12 cellular contexts compared by ENCODE assay signal in genomic region chr1:207282496-207283380, GRCh38. TPM values are rescaled to one million over a fixed set of nuclear protein-coding genes. Genes with fewer than 3 reads are reported as not detected.
DNase-seq lines count a peak whose midpoint lies in the region; ATAC-seq lines count a peak whose summit lies in the region.
"Had no signal": no experiment of that assay in that cellular context is flagged by ENCODE, and none has a peak within 500 bp of the region (broad histone marks: within the 10 kb centered on the region; RNA-seq: fewer than 3 reads in every experiment).

No MANE protein-coding gene starts in this region.

- no peak overlapping the region for H3K9ac ChIP-seq in skeletal muscle tissue (ENCODE audit: low read depth in 1 of 3, low read length in 3 of 3)

- no peak for DNase-seq in T-helper 2 cell treated with Interferon-gamma antibody and Interleukin-4, amounts not matched to agents 5 μg/mL and 100 μg/mL, for 36 hours (ENCODE audit: low spot score)
- no peak for DNase-seq in T-helper 2 cell
- DNase-seq in T-helper 17 cell: no peak
- no peak for DNase-seq in CD1c-positive myeloid dendritic cell (ENCODE audit: extremely low spot score)
- DNase-seq in inferior parietal cortex (ENCODE audit: extremely low spot score): no peak
- DNase-seq: amygdala, glutamatergic neuron, HFFc6, testis had no signal

- H3K4me1 Mint-ChIP-seq in T-helper 2 cell treated with Interferon-gamma antibody and Interleukin-4, amounts not matched to agents 5 μg/mL and 100 μg/mL, for 36 hours (ENCODE audit: low read depth): peaks cover 24% of the 10 kb centered on the region
- peaks cover 17% of the 10 kb centered on the region for H3K4me1 Mint-ChIP-seq in T-helper 17 cell

- peaks cover 24 to 40% (median 29%) of the 10 kb centered on the region in 3 donors for H3K4me1 ChIP-seq in skeletal muscle tissue (ENCODE audit: control insufficient read depth in 3 of 3, insufficient read depth in 3 of 3, low read length in 3 of 3)
- H3K4me1 ChIP-seq: testis had no signal

- H3K36me3 ChIP-seq in skeletal muscle tissue (ENCODE audit: control insufficient read depth in 3 of 3, insufficient read depth in 3 of 3, low read length in 3 of 3): no peaks in the 10 kb centered on the region

- peak overlapping the region; percentile 28 for H3K27ac Mint-ChIP-seq in T-helper 2 cell treated with Interferon-gamma antibody and Interleukin-4, amounts not matched to agents 5 μg/mL and 100 μg/mL, for 36 hours
- no peak overlapping the region for H3K27ac Mint-ChIP-seq in T-helper 17 cell
- H3K27ac Mint-ChIP-seq: HFFc6 had no signal

- H3K27me3 Mint-ChIP-seq in T-helper 2 cell treated with Interferon-gamma antibody and Interleukin-4, amounts not matched to agents 5 μg/mL and 100 μg/mL, for 36 hours (ENCODE audit: low read depth): peaks cover 7% of the 10 kb centered on the region
- peaks cover 1% of the 10 kb centered on the region for H3K27me3 Mint-ChIP-seq in T-helper 17 cell

- H3K4me3 Mint-ChIP-seq in T-helper 2 cell treated with Interferon-gamma antibody and Interleukin-4, amounts not matched to agents 5 μg/mL and 100 μg/mL, for 36 hours: peak overlapping the region; percentile 16
- H3K4me3 Mint-ChIP-seq in T-helper 17 cell: peak overlapping the region; percentile 57
- H3K4me3 Mint-ChIP-seq: HFFc6 had no signal

- no peaks in the 10 kb centered on the region for H3K9me3 Mint-ChIP-seq in T-helper 2 cell treated with Interferon-gamma antibody and Interleukin-4, amounts not matched to agents 5 μg/mL and 100 μg/mL, for 36 hours
- H3K9me3 Mint-ChIP-seq: HFFc6 had no signal

- H3K9me3 ChIP-seq in T-helper 17 cell (ENCODE audit: control insufficient read depth, low read length, poor library complexity, severe bottlenecking) (no peaks in the 10 kb centered on the region), skeletal muscle tissue (ENCODE audit: control insufficient read depth in 3 of 3, low read length in 3 of 3) (no peaks in the 10 kb centered on the region)
- H3K9me3 ChIP-seq: testis had no signal

- H3K27me3 ChIP-seq in skeletal muscle tissue (ENCODE audit: control insufficient read depth in 3 of 3, insufficient read depth in 3 of 3, low read length in 3 of 3): no peaks in the 10 kb centered on the region
- H3K27me3 ChIP-seq: testis had no signal

- H3K4me3 ChIP-seq in skeletal muscle tissue (ENCODE audit: low read length in 3 of 3): no peak overlapping the region
- H3K4me3 ChIP-seq: testis had no signal

- H3K27ac ChIP-seq in skeletal muscle tissue (ENCODE audit: low read depth, low read length): peak overlapping the region; percentile 53
- H3K27ac ChIP-seq: testis had no signal

- ATAC-seq in T-helper 17 cell (no peak), esophagus mucosa (peak; percentile 85)
- no peak for ATAC-seq in activated CD4-positive, CD25-positive, alpha-beta regulatory T cell treated with anti-CD3 and anti-CD28 coated beads, Interleukin-2, amount 50 U/mL, for 24 hours

- H3K36me3 Mint-ChIP-seq in T-helper 2 cell treated with Interferon-gamma antibody and Interleukin-4, amounts not matched to agents 5 μg/mL and 100 μg/mL, for 36 hours (ENCODE audit: low read depth): no peaks in the 10 kb centered on the region
- no peaks in the 10 kb centered on the region for H3K36me3 Mint-ChIP-seq in T-helper 17 cell (ENCODE audit: low read depth)

RNA-seq across cellular contexts. Expression of gene CD55, which starts 38.7 kb away (rescaled TPM):
- total RNA-seq in T-helper 17 cell (100 to 1,000 TPM in 1 of 2 donors, 10 to 100 TPM in 1; 98.3 to 133 TPM), esophagus mucosa (54.1 TPM), skeletal muscle tissue (11.0 TPM)
